Comparison of ENCODE assay signal across 8 cellular contexts in the genomic region with DNA sequence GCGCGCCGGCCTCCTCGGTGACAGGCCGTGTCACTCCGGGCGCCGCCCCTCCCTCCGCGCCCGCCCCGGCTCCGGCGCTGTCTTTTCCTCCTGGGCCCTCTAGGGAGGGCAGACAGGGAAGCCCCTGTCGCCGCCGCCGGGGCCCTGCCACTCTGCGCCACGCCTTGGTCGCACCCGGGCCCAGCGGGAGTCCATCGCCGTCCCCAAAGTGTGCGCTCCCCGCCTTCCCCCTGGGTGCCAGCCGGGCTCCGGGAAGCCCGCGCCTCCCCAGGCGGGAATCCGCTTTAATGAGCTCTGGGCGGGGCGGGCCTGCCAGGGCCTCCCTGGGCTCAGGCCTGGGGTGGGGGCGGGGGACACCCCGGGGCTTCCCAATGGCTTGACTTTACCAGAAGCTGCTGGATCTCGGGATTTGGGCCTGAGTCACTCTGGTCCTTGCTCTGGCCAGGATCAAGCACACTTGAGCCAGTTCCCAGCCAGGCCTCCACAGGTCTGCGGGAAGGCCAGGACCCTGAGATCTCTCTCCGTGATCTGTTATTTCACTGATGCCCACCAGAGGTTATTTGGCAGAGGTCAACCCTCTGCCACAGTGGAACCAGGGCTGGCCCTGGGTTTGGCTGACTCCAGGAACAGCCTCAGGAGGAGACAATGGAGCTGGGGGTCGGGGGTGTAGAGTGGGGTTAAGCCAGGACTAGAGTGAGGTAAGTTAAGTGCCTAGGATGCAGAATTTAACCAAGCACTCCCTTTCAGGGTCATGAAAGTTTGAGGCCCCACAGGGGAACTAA.
A peak's percentile ranks its signal among the peaks of the same experiment; 100 is the strongest.
DNase-seq lines count a peak whose midpoint lies in the region; ATAC-seq lines count a peak whose summit lies in the region.

No MANE protein-coding gene starts in this region.

- H3K4me3 ChIP-seq in iPS-15b (ENCODE audit: low read depth, low read length) (peak overlapping the region; percentile 18), skeletal muscle satellite cell (ENCODE audit: low read length) (peak overlapping the region; percentile 72)

- H3K4me1 ChIP-seq in iPS-15b (ENCODE audit: control insufficient read depth, insufficient read depth, low read length) (peaks cover 3% of the 10 kb centered on the region), skeletal muscle satellite cell (ENCODE audit: control insufficient read depth, insufficient read depth, low read length) (peaks cover 27% of the 10 kb centered on the region)

- H3K36me3 ChIP-seq in iPS-15b (ENCODE audit: control insufficient read depth, insufficient read depth, low read length) (no peaks in the 10 kb centered on the region), skeletal muscle satellite cell (ENCODE audit: insufficient read depth, low read length) (no peaks in the 10 kb centered on the region)

- H3K27me3 ChIP-seq in iPS-15b (ENCODE audit: control insufficient read depth, insufficient read depth, low read length) (peaks cover 36% of the 10 kb centered on the region), skeletal muscle satellite cell (ENCODE audit: control insufficient read depth, insufficient read depth, low read length) (no peaks in the 10 kb centered on the region)

- DNase-seq in NCI-H2171 treated with DMSO at 0.1 percent for 48 hours (lab: John Stamatoyannopoulos, UW) (peak; percentile 24), NCI-H2171 (lab: John Stamatoyannopoulos, UW) (no peak), RPMI7951 (ENCODE audit: low read depth) (peak; percentile 90), DMS153 treated with DMSO at 0.1 percent for 48 hours (lab: John Stamatoyannopoulos, UW; ENCODE audit: unreplicated experiment) (no peak)

- H3K9me3 ChIP-seq in iPS-15b (ENCODE audit: control insufficient read depth, insufficient read depth, low read length) (no peaks in the 10 kb centered on the region), skeletal muscle satellite cell (replicated peaks; ENCODE audit: low read length) (no peaks in the 10 kb centered on the region)

- peak overlapping the region; percentile 17 for H3K27ac ChIP-seq in angular gyrus (ENCODE audit: low read depth, low read length)

- peak; percentile 39 for ATAC-seq in HG02610 (IDR thresholded peaks at IDR 0.05; ENCODE audit: unreplicated experiment)

- no peak overlapping the region for H3K9ac ChIP-seq in iPS-15b (ENCODE audit: low read depth, low read length)
- peak overlapping the region; percentile 83 for H3K9ac ChIP-seq in skeletal muscle satellite cell (ENCODE audit: low read depth, low read length)

- peak overlapping the region; percentile 82 for H3K4me2 ChIP-seq in skeletal muscle satellite cell (ENCODE audit: low read length)

Comparison
In these comparisons a context has a peak if more than half of its experiments do, and no peak if none do; other contexts are left out.
1. DNase-seq: peak in NCI-H2171 treated with DMSO at 0.1 percent for 48 hours (single experiment) and RPMI7951 (single experiment); none in NCI-H2171 (single experiment) and DMS153 treated with DMSO at 0.1 percent for 48 hours (single experiment).